18 cellular contexts compared by ENCODE assay signal in the genomic region with DNA sequence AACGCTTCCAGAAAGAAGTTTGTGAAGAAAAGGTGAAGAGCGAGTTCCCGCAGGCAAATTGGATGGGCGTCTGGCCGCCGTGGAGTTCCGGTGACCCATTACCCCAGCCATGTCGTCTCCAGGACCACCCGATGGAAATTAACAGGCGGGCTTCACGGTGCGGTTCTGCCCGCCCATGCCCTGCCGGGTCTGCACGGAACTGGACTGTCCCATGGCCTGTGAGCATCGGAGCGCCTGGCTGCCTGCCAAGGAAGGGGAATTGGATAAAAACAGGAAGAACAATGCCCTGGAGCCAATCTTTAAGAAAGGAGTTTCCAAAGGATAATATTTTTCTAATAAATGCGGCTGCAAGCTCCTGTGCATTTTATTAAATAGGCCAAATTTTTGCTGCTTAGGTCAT.
DNase-seq lines count a peak whose midpoint lies in the region; TF ChIP-seq lines count a peak whose summit lies in the region.
"Had no signal": no experiment of that assay in that cellular context is flagged by ENCODE, and none has a peak within 500 bp of the region (broad histone marks: within the 10 kb centered on the region; RNA-seq: fewer than 3 reads in every experiment).

No MANE protein-coding gene starts in this region.

- no peaks in the 10 kb centered on the region for H3K4me1 ChIP-seq in BE2C
- H3K4me1 ChIP-seq: A549, Peyer's patch had no signal

- DNase-seq in BE2C (peak; percentile 30), NCI-H69 (lab: John Stamatoyannopoulos, UW) (peak; percentile 2), foreskin melanocyte (peak; percentile 19), lung microvascular endothelial cell (ENCODE audit: low read depth in 2 of 2) (peak; percentile 63 to 67), activated gamma-delta T cell (lab: John Stamatoyannopoulos, UW) (no peak), ureter (ENCODE audit: low spot score) (no peak), middle frontal gyrus (ENCODE audit: extremely low spot score, low spot score) (no peak), retina (no peak)
- DNase-seq: C1 segment of cervical spinal cord; CD8-positive, alpha-beta memory T cell; GOT3; NCI-H1092 treated with DMSO at 0.1 percent for 48 hours; NCI-H146; NCI-H2081; NCI-H748 treated with DMSO at 0.1 percent for 48 hours; NK-92 treated with Interleukin-12 subunit alpha and Interleukin-12 subunit beta, amount 100 ng/mL, for 24 hours; Peyer's patch had no signal

- H3K36me3 ChIP-seq in BE2C = no peaks in the 10 kb centered on the region
- H3K36me3 ChIP-seq: Peyer's patch had no signal

- no peaks in the 10 kb centered on the region for H3K9me3 ChIP-seq in BE2C
- H3K9me3 ChIP-seq: A549, Peyer's patch had no signal

- no peak overlapping the region for H3K4me3 ChIP-seq in BE2C (ENCODE audit: low read depth, low read length)
- H3K4me3 ChIP-seq: A549, Peyer's patch had no signal

- H3K27me3 ChIP-seq in BE2C = no peaks in the 10 kb centered on the region
- H3K27me3 ChIP-seq: Peyer's patch had no signal

- no peak for TF ChIP-seq CTCF in BE2C (IDR thresholded peaks at IDR 0.05; ENCODE audit: low read depth, low read length)

Comparison
In these comparisons a context has a peak if more than half of its experiments do, and no peak if none do; other contexts are left out.
1. DNase-seq: peak in BE2C (single experiment), NCI-H69 (single experiment), foreskin melanocyte (single experiment) and lung microvascular endothelial cell (2 of 2); none in activated gamma-delta T cell (single experiment), ureter (single experiment), middle frontal gyrus (single experiment) and retina (single experiment).